12 cellular contexts compared by ENCODE assay signal in genomic region chr12:132066749-132067148, GRCh38.
DNase-seq lines count a peak whose midpoint lies in the region; ATAC-seq and TF ChIP-seq lines count a peak whose summit lies in the region.
"Had no signal": no experiment of that assay in that cellular context is flagged by ENCODE, and none has a peak within 500 bp of the region (broad histone marks: within the 10 kb centered on the region; RNA-seq: fewer than 3 reads in every experiment).

No MANE protein-coding gene starts in this region.

- H3K4me3 Mint-ChIP-seq in activated naive CD4-positive, alpha-beta T cell treated with anti-CD3 and anti-CD28 coated beads, Interleukin-2, amount 10 ng/mL, durations not matched to agents 7 days and 5 days: no peak overlapping the region
- H3K4me3 Mint-ChIP-seq in T-helper 17 cell (peak overlapping the region; percentile 93), endodermal cell (no peak overlapping the region)
- H3K4me3 Mint-ChIP-seq in stimulated activated memory B cell treated with anti-CD40 and anti-IgM and Interleukin-4, amounts not matched to agents 10 μg/mL and 1 μg/mL and 100 μg/mL, for 72 hours: peak overlapping the region; percentile 73

- H3K4me1 Mint-ChIP-seq in activated naive CD4-positive, alpha-beta T cell treated with anti-CD3 and anti-CD28 coated beads, Interleukin-2, amount 10 ng/mL, durations not matched to agents 7 days and 5 days: peaks cover 30% of the 10 kb centered on the region
- H3K4me1 Mint-ChIP-seq in T-helper 17 cell (peaks cover 16% of the 10 kb centered on the region), endodermal cell (no peaks in the 10 kb centered on the region)
- H3K4me1 Mint-ChIP-seq in stimulated activated memory B cell treated with anti-CD40 and anti-IgM and Interleukin-4, amounts not matched to agents 10 μg/mL and 1 μg/mL and 100 μg/mL, for 72 hours: peaks cover 82% of the 10 kb centered on the region

- DNase-seq in activated naive CD4-positive, alpha-beta T cell treated with anti-CD3 and anti-CD28 coated beads, Interleukin-2, amount 10 ng/mL, durations not matched to agents 7 days and 5 days: no peak
- DNase-seq in activated naive CD4-positive, alpha-beta T cell treated with Interleukin-2 at 50 U/mL for 16 hours: no peak
- DNase-seq in T-helper 17 cell (no peak), endodermal cell (no peak), NCI-H2081 treated with DMSO at 0.1 percent for 48 hours (lab: John Stamatoyannopoulos, UW) (no peak), Peyer's patch (no peak)
- DNase-seq in stimulated activated CD4-positive, alpha-beta T cell treated with anti-CD3 and anti-CD28 coated beads, Interleukin-2, amount 100 ng/mL, for 24 hours: no peak
- DNase-seq: left colon, NCI-H187 treated with DMSO at 0.1 percent for 48 hours had no signal

- H3K27ac ChIP-seq in endodermal cell (ENCODE audit: low read depth, low read length) (no peak overlapping the region), Peyer's patch (peak overlapping the region in 1 of 4 donors; percentile 52)
- H3K27ac ChIP-seq: parathyroid adenoma, thoracic aorta had no signal

- CTCF ChIA-PET in activated naive CD4-positive, alpha-beta T cell treated with anti-CD3 and anti-CD28 coated beads, Interleukin-2, amount 10 ng/mL, durations not matched to agents 7 days and 5 days (lab: Charles Lee): no interaction called here

- H3K36me3 Mint-ChIP-seq in activated naive CD4-positive, alpha-beta T cell treated with anti-CD3 and anti-CD28 coated beads, Interleukin-2, amount 10 ng/mL, durations not matched to agents 7 days and 5 days: peaks cover 51% of the 10 kb centered on the region
- H3K36me3 Mint-ChIP-seq in T-helper 17 cell (ENCODE audit: low read depth) (peaks cover 4% of the 10 kb centered on the region), endodermal cell (ENCODE audit: low read depth) (peaks cover 56% of the 10 kb centered on the region)
- peaks cover 52% of the 10 kb centered on the region for H3K36me3 Mint-ChIP-seq in stimulated activated memory B cell treated with anti-CD40 and anti-IgM and Interleukin-4, amounts not matched to agents 10 μg/mL and 1 μg/mL and 100 μg/mL, for 72 hours

- H3K9ac ChIP-seq in endodermal cell (ENCODE audit: extremely low read depth, low read length, poor library complexity, severe bottlenecking): no peak overlapping the region
- H3K9ac ChIP-seq: parathyroid adenoma had no signal

- H3K27me3 ChIP-seq in endodermal cell (ENCODE audit: control insufficient read depth, insufficient read depth, low read length, poor library complexity, severe bottlenecking) (no peaks in the 10 kb centered on the region), Peyer's patch (no peaks in the 10 kb centered on the region)

- TF ChIP-seq POLR2A in Peyer's patch (IDR thresholded peaks at IDR 0.05): no peak

- TF ChIP-seq CTCF in endodermal cell (conservative IDR thresholded peaks at IDR 0.05): no peak
- no peak for TF ChIP-seq CTCF in Peyer's patch (IDR thresholded peaks at IDR 0.05)

- no peaks in the 10 kb centered on the region for H3K9me3 Mint-ChIP-seq in activated naive CD4-positive, alpha-beta T cell treated with anti-CD3 and anti-CD28 coated beads, Interleukin-2, amount 10 ng/mL, durations not matched to agents 7 days and 5 days
- H3K9me3 Mint-ChIP-seq in endodermal cell: no peaks in the 10 kb centered on the region
- no peaks in the 10 kb centered on the region for H3K9me3 Mint-ChIP-seq in stimulated activated memory B cell treated with anti-CD40 and anti-IgM and Interleukin-4, amounts not matched to agents 10 μg/mL and 1 μg/mL and 100 μg/mL, for 72 hours

- H3K27ac Mint-ChIP-seq in activated naive CD4-positive, alpha-beta T cell treated with anti-CD3 and anti-CD28 coated beads, Interleukin-2, amount 10 ng/mL, durations not matched to agents 7 days and 5 days: peak overlapping the region; percentile 75
- peak overlapping the region; percentile 92 for H3K27ac Mint-ChIP-seq in T-helper 17 cell
- H3K27ac Mint-ChIP-seq in endodermal cell: peak overlapping the region; percentile 75
- peak overlapping the region; percentile 78 for H3K27ac Mint-ChIP-seq in stimulated activated memory B cell treated with anti-CD40 and anti-IgM and Interleukin-4, amounts not matched to agents 10 μg/mL and 1 μg/mL and 100 μg/mL, for 72 hours

- no peak for ATAC-seq in T-helper 17 cell
- ATAC-seq in stimulated activated memory B cell treated with anti-CD40 and anti-IgM and Interleukin-4, amounts not matched to agents 10 μg/mL and 1 μg/mL and 100 μg/mL, for 72 hours: no peak
- ATAC-seq: left colon had no signal

- H3K4me1 ChIP-seq in endodermal cell (ENCODE audit: control insufficient read depth, insufficient read depth, low read length) (no peaks in the 10 kb centered on the region), Peyer's patch (peaks cover 0 to 13% (median 5%) of the 10 kb centered on the region in 4 donors)
- H3K4me1 ChIP-seq: parathyroid adenoma had no signal

- H3K27me3 Mint-ChIP-seq in activated naive CD4-positive, alpha-beta T cell treated with anti-CD3 and anti-CD28 coated beads, Interleukin-2, amount 10 ng/mL, durations not matched to agents 7 days and 5 days: no peaks in the 10 kb centered on the region
- no peaks in the 10 kb centered on the region for H3K27me3 Mint-ChIP-seq in T-helper 17 cell
- H3K27me3 Mint-ChIP-seq in endodermal cell (ENCODE audit: insufficient read depth): no peaks in the 10 kb centered on the region
- H3K27me3 Mint-ChIP-seq in stimulated activated memory B cell treated with anti-CD40 and anti-IgM and Interleukin-4, amounts not matched to agents 10 μg/mL and 1 μg/mL and 100 μg/mL, for 72 hours: no peaks in the 10 kb centered on the region

- 93 to 97% methylated on average over 14 to 23 of the region's 23 CpGs for WGBS in endodermal cell (ENCODE audit: insufficient coverage in 1 of 2, insufficient read length in 1 of 2), 2 experiments

- H3K4me3 ChIP-seq in endodermal cell (ENCODE audit: low read length): no peak overlapping the region
- no peak overlapping the region for H3K4me3 ChIP-seq in Peyer's patch
- H3K4me3 ChIP-seq: thoracic aorta had no signal

- H3K9me3 ChIP-seq in T-helper 17 cell (ENCODE audit: control insufficient read depth, low read length, poor library complexity, severe bottlenecking): no peaks in the 10 kb centered on the region
- no peaks in the 10 kb centered on the region for H3K9me3 ChIP-seq in endodermal cell (ENCODE audit: control insufficient read depth, low read length)
- H3K9me3 ChIP-seq in Peyer's patch: no peaks in the 10 kb centered on the region
- H3K9me3 ChIP-seq: thoracic aorta had no signal

- H3K36me3 ChIP-seq in endodermal cell (ENCODE audit: control insufficient read depth, insufficient read depth, low read length): peaks cover 58% of the 10 kb centered on the region
- peaks cover 0 to 91% (median 0%) of the 10 kb centered on the region in 3 donors for H3K36me3 ChIP-seq in Peyer's patch

Comparison
In these comparisons a context has a peak if more than half of its experiments do, and no peak if none do; other contexts are left out.
1. H3K4me3 Mint-ChIP-seq: peak in T-helper 17 cell (single experiment) and stimulated activated memory B cell treated with anti-CD40 and anti-IgM and Interleukin-4, amounts not matched to agents 10 μg/mL and 1 μg/mL and 100 μg/mL, for 72 hours (single experiment); none in activated naive CD4-positive, alpha-beta T cell treated with anti-CD3 and anti-CD28 coated beads, Interleukin-2, amount 10 ng/mL, durations not matched to agents 7 days and 5 days (single experiment) and endodermal cell (single experiment).
2. Peak in every context shown above with its lines, with median percentiles within 50 percentile points of each other: H3K27ac Mint-ChIP-seq.